In the genomic region with DNA sequence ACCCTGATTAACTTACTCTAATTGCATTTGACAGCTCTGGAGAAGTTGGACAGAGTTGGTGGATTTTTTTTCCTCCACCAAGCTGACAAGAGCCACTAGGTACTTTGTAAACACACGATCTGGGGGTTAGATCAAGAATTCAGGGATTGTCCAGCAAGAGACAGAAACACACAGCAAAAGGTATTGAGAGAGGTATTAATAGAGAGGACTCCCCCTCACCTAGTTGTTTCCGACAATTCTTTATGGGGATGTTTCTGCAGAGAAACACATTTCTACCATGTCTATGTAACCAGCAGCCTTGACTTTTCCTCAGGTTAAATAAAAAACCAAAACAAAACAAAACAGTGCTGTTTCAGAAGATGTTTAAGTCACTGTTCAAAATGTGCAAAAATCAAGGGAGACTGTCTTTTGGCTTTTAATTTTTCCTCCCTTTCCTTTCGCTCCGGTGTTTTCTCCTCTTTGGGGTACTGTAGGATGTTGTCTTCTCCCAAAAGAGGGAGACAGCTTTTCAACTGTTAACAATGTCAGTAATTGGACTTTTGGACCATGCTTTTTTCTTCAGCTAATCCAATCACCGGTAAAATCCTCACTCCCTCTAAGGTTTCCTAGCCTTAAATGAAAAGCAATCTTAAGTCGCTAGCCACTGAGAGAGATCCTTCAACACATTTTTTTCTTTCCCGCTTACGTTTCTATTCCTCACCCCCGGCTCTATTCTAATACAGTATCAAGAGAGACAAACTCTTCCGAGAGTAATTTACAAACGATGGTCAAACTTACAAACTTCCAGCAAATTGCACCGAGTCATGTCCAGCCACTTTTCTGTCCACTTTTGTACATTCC, we compare ENCODE assay signal across 8 cellular contexts. TPM values are rescaled to one million over a fixed set of nuclear protein-coding genes. Genes with fewer than 3 reads are reported as not detected.
DNase-seq lines count a peak whose midpoint lies in the region; ATAC-seq and FAIRE-seq lines count a peak whose summit lies in the region.

No MANE protein-coding gene starts in this region.

- ATAC-seq in activated naive CD8-positive, alpha-beta T cell treated with anti-CD3 and anti-CD28 coated beads, Interleukin-2, amount 50 U/mL, for 24 hours = no peak
- ATAC-seq in HG02678 (IDR thresholded peaks at IDR 0.05; ENCODE audit: unreplicated experiment) = no peak

- WGBS in small intestine, 3 donors = 1% methylated on average over 12 of the region's 12 CpGs

- intact Hi-C loops in activated naive CD4-positive, alpha-beta T cell treated with anti-CD3 and anti-CD28 coated beads for 36 hours (cut with micrococcal nuclease) = loop anchor here (2.0 to 5.0 kb wide), 2 partner anchors 418 to 1800 kb away; partner anchors contain the start of genes FUT4 and MTMR2

- peak overlapping the region; percentile 98 for H3K4me3 Mint-ChIP-seq in activated naive CD4-positive, alpha-beta T cell treated with anti-CD3 and anti-CD28 coated beads for 36 hours
- peak overlapping the region; percentile 94 for H3K4me3 Mint-ChIP-seq in activated naive CD8-positive, alpha-beta T cell treated with anti-CD3 and anti-CD28 coated beads, Interleukin-2, amount 50 U/mL, for 24 hours

- H3K9me3 ChIP-seq in iPS-18a (ENCODE audit: control insufficient read depth, low read depth, low read length) (no peaks in the 10 kb centered on the region), small intestine (ENCODE audit: control insufficient read depth, low read depth) (no peaks in the 10 kb centered on the region)

- peaks cover 28% of the 10 kb centered on the region for H3K4me1 Mint-ChIP-seq in activated naive CD4-positive, alpha-beta T cell treated with anti-CD3 and anti-CD28 coated beads for 36 hours (ENCODE audit: low read depth)
- peaks cover 49% of the 10 kb centered on the region for H3K4me1 Mint-ChIP-seq in activated naive CD8-positive, alpha-beta T cell treated with anti-CD3 and anti-CD28 coated beads, Interleukin-2, amount 50 U/mL, for 24 hours

- no peak for DNase-seq in activated naive CD4-positive, alpha-beta T cell treated with anti-CD3 and anti-CD28 coated beads for 36 hours
- DNase-seq in activated naive CD4-positive, alpha-beta T cell (lab: John Stamatoyannopoulos, UW) = no peak
- no peak for DNase-seq in activated naive CD8-positive, alpha-beta T cell treated with anti-CD3 and anti-CD28 coated beads, Interleukin-2, amount 50 U/mL, for 24 hours
- DNase-seq in small intestine = peak; percentile 45
- DNase-seq in iPS-NIHi7 (ENCODE audit: extremely low spot score) = no peak
- no peak for DNase-seq in NCI-H446 (lab: John Stamatoyannopoulos, UW)

- H3K36me3 ChIP-seq in iPS-18a (ENCODE audit: control insufficient read depth, low read depth, low read length) = no peaks in the 10 kb centered on the region
- no peaks in the 10 kb centered on the region for H3K36me3 ChIP-seq in small intestine (ENCODE audit: control insufficient read depth in 2 of 2, insufficient read depth in 2 of 2, low read length in 2 of 2)

- peaks cover 3% of the 10 kb centered on the region for H3K9me3 Mint-ChIP-seq in activated naive CD4-positive, alpha-beta T cell treated with anti-CD3 and anti-CD28 coated beads for 36 hours
- no peaks in the 10 kb centered on the region for H3K9me3 Mint-ChIP-seq in activated naive CD8-positive, alpha-beta T cell treated with anti-CD3 and anti-CD28 coated beads, Interleukin-2, amount 50 U/mL, for 24 hours

- peak overlapping the region; percentile 94 for H3K27ac Mint-ChIP-seq in activated naive CD4-positive, alpha-beta T cell treated with anti-CD3 and anti-CD28 coated beads for 36 hours
- H3K27ac Mint-ChIP-seq in activated naive CD8-positive, alpha-beta T cell treated with anti-CD3 and anti-CD28 coated beads, Interleukin-2, amount 50 U/mL, for 24 hours = peak overlapping the region; percentile 86

- peak overlapping the region; percentile 73 for H3K9ac ChIP-seq in iPS-18a (ENCODE audit: low read length)

- H3K27ac ChIP-seq in iPS-18a (ENCODE audit: low read length) (no peak overlapping the region), small intestine (ENCODE audit: low read depth in 1 of 2, low read length in 1 of 2) (peak overlapping the region in 1 of 2 donors; percentile 81)

- CTCF ChIA-PET in activated naive CD4-positive, alpha-beta T cell treated with anti-CD3 and anti-CD28 coated beads for 36 hours (lab: Charles Lee) = interaction anchor here (0.7 to 5.5 kb wide), 69 partner anchors 7 to 553 kb away, joined by 3 to 41 read pairs (median 5); partner anchors contain the start of genes CCDC82, FAM76B and JRKL

- H3K27me3 Mint-ChIP-seq in activated naive CD4-positive, alpha-beta T cell treated with anti-CD3 and anti-CD28 coated beads for 36 hours (ENCODE audit: low read depth) = no peaks in the 10 kb centered on the region
- H3K27me3 Mint-ChIP-seq in activated naive CD8-positive, alpha-beta T cell treated with anti-CD3 and anti-CD28 coated beads, Interleukin-2, amount 50 U/mL, for 24 hours = no peaks in the 10 kb centered on the region

- H3K4me1 ChIP-seq in iPS-18a (ENCODE audit: control insufficient read depth, low read depth, low read length) (peaks cover 34% of the 10 kb centered on the region), small intestine (ENCODE audit: control insufficient read depth in 2 of 2, insufficient read depth in 1 of 2, low read depth in 1 of 2, low read length in 1 of 2) (peaks cover 4 to 20% of the 10 kb centered on the region in 2 donors)

- peak overlapping the region; percentile 83 for H3K4me3 ChIP-seq in iPS-18a (ENCODE audit: low read length)
- H3K4me3 ChIP-seq in small intestine (ENCODE audit: low read depth in 1 of 2, low read length in 2 of 2) = peak overlapping the region; percentile 75 to 79

- H3K27me3 ChIP-seq in iPS-18a (ENCODE audit: control insufficient read depth, insufficient read depth, low read length) = peaks cover 12% of the 10 kb centered on the region
- H3K27me3 ChIP-seq in small intestine (ENCODE audit: control insufficient read depth in 2 of 2, insufficient read depth in 2 of 2, low read length in 2 of 2) = no peaks in the 10 kb centered on the region

- H3K36me3 Mint-ChIP-seq in activated naive CD4-positive, alpha-beta T cell treated with anti-CD3 and anti-CD28 coated beads for 36 hours (ENCODE audit: low read depth) = peaks cover 39% of the 10 kb centered on the region
- peaks cover 8% of the 10 kb centered on the region for H3K36me3 Mint-ChIP-seq in activated naive CD8-positive, alpha-beta T cell treated with anti-CD3 and anti-CD28 coated beads, Interleukin-2, amount 50 U/mL, for 24 hours (ENCODE audit: low read depth)

- FAIRE-seq in small intestine (lab: Jason Lieb, UNC) = no peak

RNA-seq across cellular contexts. Expression of gene MAML2, which starts 0.6 kb away (rescaled TPM):
- total RNA-seq in activated naive CD4-positive, alpha-beta T cell treated with anti-CD3 and anti-CD28 coated beads for 36 hours = 10 to 100 TPM; 26.6 to 28.1 TPM
- polyA plus RNA-seq in small intestine = 1 to 10 TPM in 1 of 3 donors, under 1 TPM in 2; 0.45 to 2.4 (median 0.81) TPM

RNA-seq across cellular contexts. Expression of gene CCDC82, which starts 47.4 kb away (rescaled TPM):
- 10 to 100 TPM; 32.0 to 34.0 TPM for total RNA-seq in activated naive CD4-positive, alpha-beta T cell treated with anti-CD3 and anti-CD28 coated beads for 36 hours
- 10 to 100 TPM; 10.3 to 13.2 (median 11.1) TPM for polyA plus RNA-seq in small intestine

RNA-seq across cellular contexts. Expression of gene JRKL, which starts 47.5 kb away (rescaled TPM):
- 10 to 100 TPM; 12.3 to 12.7 TPM for total RNA-seq in activated naive CD4-positive, alpha-beta T cell treated with anti-CD3 and anti-CD28 coated beads for 36 hours
- 1 to 10 TPM; 1.6 to 5.5 (median 3.1) TPM for polyA plus RNA-seq in small intestine
